ENCODE assay signal across 9 cellular contexts in genomic region chr9:130694205-130694604, GRCh38. TPM values are rescaled to one million over a fixed set of nuclear protein-coding genes. Genes with fewer than 3 reads are reported as not detected.
DNase-seq lines count a peak whose midpoint lies in the region; ATAC-seq and TF ChIP-seq lines count a peak whose summit lies in the region.
"Had no signal": no experiment of that assay in that cellular context is flagged by ENCODE, and none has a peak within 500 bp of the region (broad histone marks: within the 10 kb centered on the region; RNA-seq: fewer than 3 reads in every experiment).

No MANE protein-coding gene starts in this region.

- H3K27me3 ChIP-seq in adrenal gland (no peaks in the 10 kb centered on the region), lung (ENCODE audit: control insufficient read depth, insufficient read depth) (no peaks in the 10 kb centered on the region), vagina (no peaks in the 10 kb centered on the region)

- H3K4me1 ChIP-seq in adrenal gland (replicated peaks in 1 of 2) (peaks cover 5 to 21% of the 10 kb centered on the region in 2 donors), lung (ENCODE audit: control insufficient read depth in 2 of 2, insufficient read depth in 2 of 2, low read length in 2 of 2) (peaks cover 3 to 4% of the 10 kb centered on the region in 2 donors), vagina (peaks cover 33% of the 10 kb centered on the region)

- WGBS in adrenal gland, 4 donors, result 0 to 2% (median 1%) methylated on average over 8 of the region's 8 CpGs
- 0 to 1% methylated on average over 8 of the region's 8 CpGs for WGBS in lung, 2 donors

- ATAC-seq in lung (ENCODE audit: insufficient read depth, low FRiP score) (no peak), HG02571 (IDR thresholded peaks at IDR 0.05; ENCODE audit: unreplicated experiment) (no peak)

- H3K27ac ChIP-seq in adrenal gland (no peak overlapping the region), lung (ENCODE audit: low read depth in 1 of 2, low read length in 1 of 2) (peak overlapping the region in 1 of 2 donors; percentile 62), vagina (peak overlapping the region; percentile 44)

- TF ChIP-seq CTCF in adrenal gland (IDR thresholded peaks at IDR 0.05) (no peak), lung (IDR thresholded peaks at IDR 0.05; ENCODE audit: control extremely low read depth, extremely low read depth) (no peak), vagina (IDR thresholded peaks at IDR 0.05) (no peak)

- H3K36me3 ChIP-seq in adrenal gland (replicated peaks in 1 of 2), result peaks cover 0 to 33% of the 10 kb centered on the region in 2 donors
- H3K36me3 ChIP-seq in lung (ENCODE audit: control insufficient read depth in 2 of 2, insufficient read depth in 2 of 2, low read length in 2 of 2), result peaks cover 2 to 20% of the 10 kb centered on the region in 2 donors
- peaks cover 2 to 37% of the 10 kb centered on the region in 2 donors for H3K36me3 ChIP-seq in vagina

- H3K4me3 ChIP-seq in adrenal gland, result peak overlapping the region; percentile 3 to 71 (median 66)
- peak overlapping the region; percentile 88 for H3K4me3 ChIP-seq in lung
- H3K4me3 ChIP-seq in vagina, result peak overlapping the region; percentile 72 to 87

- H3K9me3 ChIP-seq in adrenal gland (replicated peaks in 1 of 3) (no peaks in the 10 kb centered on the region), lung (ENCODE audit: control insufficient read depth in 2 of 2, insufficient read depth in 1 of 2, low read length in 1 of 2) (no peaks in the 10 kb centered on the region), vagina (no peaks in the 10 kb centered on the region)

- intact Hi-C loops in adrenal gland (cut with DNase I) (no loop called here), vagina (cut with DNase I) (no loop called here)

- DNase-seq in stimulated activated CD4-positive, alpha-beta T cell treated with anti-CD3 and anti-CD28 coated beads, Interleukin-4, amount 100 ng/mL, for 24 hours, result peak; percentile 16
- no peak for DNase-seq in stimulated activated CD4-positive, alpha-beta T cell treated with anti-CD3 and anti-CD28 coated beads, Interleukin-15, amount 100 ng/mL, for 24 hours
- DNase-seq in adrenal gland (no peak), lung (ENCODE audit: low spot score) (no peak), vagina (ENCODE audit: extremely low spot score in 2 of 2) (no peak), mucosa of gallbladder (ENCODE audit: low spot score) (no peak), HuH-7.5 (ENCODE audit: low spot score) (no peak)

- TF ChIP-seq POLR2A in adrenal gland (IDR thresholded peaks at IDR 0.05) (no peak), vagina (IDR thresholded peaks at IDR 0.05) (no peak)

RNA-seq across cellular contexts. Expression of gene EXOSC2, which starts 0.6 kb away (rescaled TPM):
- total RNA-seq in adrenal gland (10 to 100 TPM in 7 of 8 donors, 1 to 10 TPM in 1; 9.5 to 26.7 (median 19.3) TPM), lung (10 to 100 TPM; 20.2 to 23.0 TPM), vagina (13.5 TPM), mucosa of gallbladder (19.0 TPM)
- polyA plus RNA-seq in adrenal gland (10 to 100 TPM; 15.5 to 28.8 (median 16.6) TPM), lung (10 to 100 TPM; 15.3 to 17.9 TPM)

RNA-seq across cellular contexts. Expression of gene PRDM12, which starts 29.8 kb away (rescaled TPM):
- total RNA-seq in adrenal gland, result under 1 TPM in 1 of 8 donors, not detected in 7; 0.14 TPM
- under 1 TPM in 2 of 3 donors, not detected in 1; 0.07 to 0.08 TPM for polyA plus RNA-seq in adrenal gland
- total RNA-seq in lung, result under 1 TPM in 1 of 2 donors, not detected in 1; 0.09 TPM
- polyA plus RNA-seq in lung, result under 1 TPM in 1 of 2 donors, not detected in 1; 0.05 TPM
- total RNA-seq in vagina, result not detected
- total RNA-seq in mucosa of gallbladder, result 0.09 TPM
- total RNA-seq: temporal lobe had no signal
